ENCODE assay signal across 11 cellular contexts in the genomic region with DNA sequence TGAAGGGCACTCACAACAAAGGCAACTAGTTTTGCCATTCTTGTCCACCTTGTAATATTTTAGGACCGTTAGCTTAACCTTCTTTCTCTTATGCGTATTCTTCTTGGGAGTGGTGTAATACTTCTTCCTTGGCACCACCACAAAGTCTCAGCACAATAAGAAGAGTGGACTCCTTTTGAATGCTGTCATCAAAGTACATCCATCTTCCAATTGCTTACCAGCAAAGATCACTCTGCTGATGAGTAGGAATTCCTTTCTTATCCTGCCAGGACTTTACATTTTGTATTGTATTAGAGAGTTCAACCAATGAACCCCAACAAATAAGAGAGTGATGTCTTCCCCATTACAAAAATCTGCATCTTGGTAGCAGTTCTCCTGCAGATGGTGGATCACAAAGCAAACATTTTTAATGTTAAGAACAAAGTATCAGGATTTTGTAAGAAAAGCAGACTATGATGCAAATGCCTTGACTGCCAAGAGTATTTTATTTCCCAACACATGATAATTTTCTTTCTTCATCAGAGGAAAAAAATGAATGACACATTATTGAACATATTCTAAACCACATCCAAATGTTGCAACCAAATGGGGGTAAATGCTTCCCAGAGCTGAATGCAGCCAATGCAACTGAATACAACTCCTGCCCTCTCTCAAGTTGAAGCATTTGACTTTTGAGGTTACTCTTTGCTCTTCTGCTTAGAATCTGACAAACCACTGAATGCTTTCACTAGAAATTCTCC. TPM values are rescaled to one million over a fixed set of nuclear protein-coding genes. Genes with fewer than 3 reads are reported as not detected.
DNase-seq lines count a peak whose midpoint lies in the region; ATAC-seq and TF ChIP-seq lines count a peak whose summit lies in the region.
"Had no signal": no experiment of that assay in that cellular context is flagged by ENCODE, and none has a peak within 500 bp of the region (broad histone marks: within the 10 kb centered on the region; RNA-seq: fewer than 3 reads in every experiment).

No MANE protein-coding gene starts in this region.

- DNase-seq in HL-60 (ENCODE audit: low read depth in 1 of 2, low spot score in 1 of 2) (peak; percentile 82 to 91), adipocyte (ENCODE audit: low read depth) (peak; percentile 96), left ventricle myocardium inferior (no peak), stomach (no peak), SHP77 treated with DMSO at 0.1 percent for 48 hours (lab: John Stamatoyannopoulos, UW) (no peak), HuH-7.5 (ENCODE audit: low spot score) (no peak)
- DNase-seq in T-helper 2 cell treated with Interferon-gamma antibody and Interleukin-4, amounts not matched to agents 5 μg/mL and 100 μg/mL, for 36 hours (ENCODE audit: low spot score) = no peak
- DNase-seq: activated naive CD4-positive, alpha-beta T cell; NCI-H345; posterior cingulate gyrus had no signal

- no peak overlapping the region for H3K27ac Mint-ChIP-seq in T-helper 2 cell treated with Interferon-gamma antibody and Interleukin-4, amounts not matched to agents 5 μg/mL and 100 μg/mL, for 36 hours

- no peak for TF ChIP-seq POLR2A in stomach (IDR thresholded peaks at IDR 0.05)

- H3K4me1 ChIP-seq in adipocyte (ENCODE audit: control insufficient read depth, insufficient read depth, low read length) (peaks cover 30% of the 10 kb centered on the region), left ventricle myocardium inferior (no peaks in the 10 kb centered on the region), stomach (peaks cover 0 to 9% (median 2%) of the 10 kb centered on the region in 4 donors)

- no peak for TF ChIP-seq EP300 in stomach (IDR thresholded peaks at IDR 0.05)

- H3K27me3 Mint-ChIP-seq in T-helper 2 cell treated with Interferon-gamma antibody and Interleukin-4, amounts not matched to agents 5 μg/mL and 100 μg/mL, for 36 hours (ENCODE audit: low read depth) = no peaks in the 10 kb centered on the region

- H3K27me3 ChIP-seq in HL-60 (ENCODE audit: insufficient read depth, poor library complexity, severe bottlenecking) = no peaks in the 10 kb centered on the region
- no peaks in the 10 kb centered on the region for H3K27me3 ChIP-seq in adipocyte (replicated peaks; ENCODE audit: control insufficient read depth, insufficient read depth, low read length)
- no peaks in the 10 kb centered on the region for H3K27me3 ChIP-seq in left ventricle myocardium inferior (ENCODE audit: low read depth)
- no peaks in the 10 kb centered on the region for H3K27me3 ChIP-seq in stomach

- no peak for ATAC-seq in HG03095 (IDR thresholded peaks at IDR 0.05; ENCODE audit: unreplicated experiment)

- 56 to 81% (median 73%) methylated on average over 2 of the region's 2 CpGs for WGBS in stomach, 5 donors

- no peak for TF ChIP-seq CTCF in HL-60 (IDR thresholded peaks at IDR 0.05; ENCODE audit: insufficient read depth, low read length)
- TF ChIP-seq CTCF in left ventricle myocardium inferior (IDR thresholded peaks at IDR 0.05; ENCODE audit: borderline replicate concordance) = no peak
- TF ChIP-seq CTCF in stomach (IDR thresholded peaks at IDR 0.05) = no peak

- no peaks in the 10 kb centered on the region for H3K36me3 Mint-ChIP-seq in T-helper 2 cell treated with Interferon-gamma antibody and Interleukin-4, amounts not matched to agents 5 μg/mL and 100 μg/mL, for 36 hours (ENCODE audit: low read depth)

- H3K36me3 ChIP-seq in adipocyte (ENCODE audit: control insufficient read depth, insufficient read depth, low read length, severe bottlenecking) (no peaks in the 10 kb centered on the region), left ventricle myocardium inferior (no peaks in the 10 kb centered on the region), stomach (no peaks in the 10 kb centered on the region)

- peak overlapping the region; percentile 54 for H3K27ac ChIP-seq in HL-60 (replicated peaks)
- peak overlapping the region; percentile 49 for H3K27ac ChIP-seq in left ventricle myocardium inferior (replicated peaks)
- peak overlapping the region in 4 of 5 donors; percentile 45 to 75 (median 52) for H3K27ac ChIP-seq in stomach

- H3K4me1 Mint-ChIP-seq in T-helper 2 cell treated with Interferon-gamma antibody and Interleukin-4, amounts not matched to agents 5 μg/mL and 100 μg/mL, for 36 hours (ENCODE audit: low read depth) = peaks cover 26% of the 10 kb centered on the region

- intact Hi-C loops in left ventricle myocardium inferior (cut with micrococcal nuclease) (no loop called here), stomach (cut with DNase I; ENCODE audit: low total_unique reads) (no loop called here)

- H3K9ac ChIP-seq in adipocyte (ENCODE audit: low read length) = peak overlapping the region; percentile 63

- H3K4me3 Mint-ChIP-seq in T-helper 2 cell treated with Interferon-gamma antibody and Interleukin-4, amounts not matched to agents 5 μg/mL and 100 μg/mL, for 36 hours = no peak overlapping the region

- H3K9me3 ChIP-seq in adipocyte (ENCODE audit: control insufficient read depth, low read length) (no peaks in the 10 kb centered on the region), left ventricle myocardium inferior (replicated peaks) (no peaks in the 10 kb centered on the region), stomach (no peaks in the 10 kb centered on the region)

- H3K4me3 ChIP-seq in HL-60 (replicated peaks; ENCODE audit: insufficient read depth, low read length) (no peak overlapping the region), adipocyte (ENCODE audit: low read length) (peak overlapping the region; percentile 53), left ventricle myocardium inferior (no peak overlapping the region), stomach (no peak overlapping the region)

- H3K9me3 Mint-ChIP-seq in T-helper 2 cell treated with Interferon-gamma antibody and Interleukin-4, amounts not matched to agents 5 μg/mL and 100 μg/mL, for 36 hours = no peaks in the 10 kb centered on the region

RNA-seq across cellular contexts. Expression of gene ARNT, which starts 5.1 kb away (rescaled TPM):
- 26.5 TPM for total RNA-seq in left ventricle myocardium inferior
- 10 to 100 TPM; 23.8 to 64.7 (median 53.1) TPM for total RNA-seq in stomach
- 10 to 100 TPM in 2 of 3 donors, 1 to 10 TPM in 1; 8.9 to 20.2 (median 19.7) TPM for polyA plus RNA-seq in stomach

RNA-seq across cellular contexts. Expression of gene CTXND2, which starts 5.4 kb away (rescaled TPM):
- total RNA-seq in left ventricle myocardium inferior (not detected), stomach (not detected)
- not detected for polyA plus RNA-seq in stomach

RNA-seq across cellular contexts. Expression of gene SETDB1, which starts 44.7 kb away (rescaled TPM):
- 17.2 TPM for total RNA-seq in left ventricle myocardium inferior
- 10 to 100 TPM; 25.4 to 77.3 (median 56.0) TPM for total RNA-seq in stomach
- 10 to 100 TPM; 13.8 to 19.6 (median 17.3) TPM for polyA plus RNA-seq in stomach

Comparison
In these comparisons a context has a peak if more than half of its experiments do, and no peak if none do; other contexts are left out.
1. DNase-seq: peak in HL-60 (2 of 2) and adipocyte (single experiment); none in left ventricle myocardium inferior (single experiment), stomach (single experiment), T-helper 2 cell treated with Interferon-gamma antibody and Interleukin-4, amounts not matched to agents 5 μg/mL and 100 μg/mL, for 36 hours (single experiment), SHP77 treated with DMSO at 0.1 percent for 48 hours (single experiment) and HuH-7.5 (single experiment).
2. Peak in every context shown above with its lines, with median percentiles within 50 percentile points of each other: H3K27ac ChIP-seq.